Comparison of ENCODE assay signal across 8 cellular contexts in genomic region chr15:70569139-70569717, GRCh38.
A peak's percentile ranks its signal among the peaks of the same experiment; 100 is the strongest.
DNase-seq lines count a peak whose midpoint lies in the region; ATAC-seq and TF ChIP-seq lines count a peak whose summit lies in the region.

No MANE protein-coding gene starts in this region.

- no peaks in the 10 kb centered on the region for H3K36me3 ChIP-seq in CD8-positive, alpha-beta memory T cell (ENCODE audit: insufficient read depth, low read length)

- CTCF ChIA-PET in WTC11 (lab: Charles Lee), result interaction anchor here (0.6 to 3.2 kb wide), 31 partner anchors 8 to 1067 kb away, joined by 3 to 48 read pairs (median 4); partner anchors contain the start of gene UACA
- CTCF ChIA-PET in CD8-positive, alpha-beta memory T cell (lab: Charles Lee), result interaction anchor here (0.8 kb wide), 1 partner anchor 41 kb away, joined by 3 read pairs; no protein-coding TSS in a partner anchor

- H3K36me3 Mint-ChIP-seq in WTC11, result peaks cover 4% of the 10 kb centered on the region
- no peaks in the 10 kb centered on the region for H3K36me3 Mint-ChIP-seq in type B pancreatic cell
- peaks cover 0 to 2% (median 2%) of the 10 kb centered on the region in 3 donors for H3K36me3 Mint-ChIP-seq in CD8-positive, alpha-beta memory T cell

- 35% methylated on average over 3 of the region's 3 CpGs for WGBS in right cardiac atrium

- no peaks in the 10 kb centered on the region for H3K27me3 ChIP-seq in right cardiac atrium (ENCODE audit: control insufficient read depth, insufficient read depth)
- no peaks in the 10 kb centered on the region for H3K27me3 ChIP-seq in CD8-positive, alpha-beta memory T cell (ENCODE audit: insufficient read depth, low read length, poor library complexity, severe bottlenecking)

- peak; percentile 82 for TF ChIP-seq CTCF in AG09309 (IDR thresholded peaks at IDR 0.05; ENCODE audit: control insufficient read depth, insufficient read depth, low read depth, low read length, missing control alignments)
- no peak for TF ChIP-seq CTCF in WTC11 (IDR thresholded peaks at IDR 0.05)
- peak; percentile 51 for TF ChIP-seq CTCF in type B pancreatic cell (conservative IDR thresholded peaks at IDR 0.05)

- H3K27ac ChIP-seq in right cardiac atrium (ENCODE audit: low read length), result no peak overlapping the region
- no peak overlapping the region for H3K27ac ChIP-seq in CD8-positive, alpha-beta memory T cell (ENCODE audit: low read depth, low read length)

- H3K4me3 Mint-ChIP-seq in WTC11 (no peak overlapping the region), type B pancreatic cell (no peak overlapping the region)
- H3K4me3 Mint-ChIP-seq in CD8-positive, alpha-beta memory T cell, result no peak overlapping the region

- DNase-seq in AG09309 (ENCODE audit: low read depth) (peak; percentile 89), HT-29 (ENCODE audit: low spot score) (peak; percentile 94), WTC11 (ENCODE audit: low spot score) (no peak), right cardiac atrium (no peak), type B pancreatic cell (ENCODE audit: extremely low spot score, unreplicated experiment) (no peak)
- no peak for DNase-seq in CD8-positive, alpha-beta memory T cell

- H3K4me3 ChIP-seq in AG09309 (ENCODE audit: control insufficient read depth, low read depth, low read length), result no peak overlapping the region
- H3K4me3 ChIP-seq in right cardiac atrium (ENCODE audit: low read length), result no peak overlapping the region
- no peak overlapping the region for H3K4me3 ChIP-seq in CD8-positive, alpha-beta memory T cell (ENCODE audit: low read length)

- H3K27me3 Mint-ChIP-seq in WTC11 (ENCODE audit: low read depth) (no peaks in the 10 kb centered on the region), type B pancreatic cell (peaks cover 3% of the 10 kb centered on the region)
- H3K27me3 Mint-ChIP-seq in CD8-positive, alpha-beta memory T cell, result peaks cover 3 to 12% of the 10 kb centered on the region in 2 donors

- POLR2A ChIA-PET in WTC11 (lab: Charles Lee), result interaction anchor here (0.6 kb wide), 1 partner anchor 203 kb away, joined by 3 read pairs; no protein-coding TSS in a partner anchor
- POLR2A ChIA-PET in CD8-positive, alpha-beta memory T cell (lab: Charles Lee), result no interaction called here

- peak; percentile 71 for ATAC-seq in WTC11
- peak; percentile 83 to 84 for ATAC-seq in right cardiac atrium
- no peak for ATAC-seq in HG02840 (IDR thresholded peaks at IDR 0.05; ENCODE audit: low FRiP score, unreplicated experiment)
- ATAC-seq in activated CD4-positive, CD25-positive, alpha-beta regulatory T cell treated with anti-CD3 and anti-CD28 coated beads, Interleukin-2, amount 50 U/mL, for 24 hours, result no peak

- no peak overlapping the region for H3K27ac Mint-ChIP-seq in WTC11
- no peak overlapping the region for H3K27ac Mint-ChIP-seq in type B pancreatic cell
- no peak overlapping the region for H3K27ac Mint-ChIP-seq in CD8-positive, alpha-beta memory T cell

- no peaks in the 10 kb centered on the region for H3K9me3 ChIP-seq in right cardiac atrium (ENCODE audit: control insufficient read depth, low read length)
- H3K9me3 ChIP-seq in CD8-positive, alpha-beta memory T cell (ENCODE audit: low read length), result no peaks in the 10 kb centered on the region

- H3K4me1 Mint-ChIP-seq in WTC11, result peaks cover 6% of the 10 kb centered on the region
- H3K4me1 Mint-ChIP-seq in type B pancreatic cell (ENCODE audit: unreplicated experiment), result peaks cover 32% of the 10 kb centered on the region
- no peaks in the 10 kb centered on the region for H3K4me1 Mint-ChIP-seq in CD8-positive, alpha-beta memory T cell

- H3K9me3 Mint-ChIP-seq in WTC11 (peaks cover 4% of the 10 kb centered on the region), type B pancreatic cell (peaks cover 3% of the 10 kb centered on the region)
- H3K9me3 Mint-ChIP-seq in CD8-positive, alpha-beta memory T cell, result peaks cover 0 to 2% (median 0%) of the 10 kb centered on the region in 5 donors

- intact Hi-C loops in right cardiac atrium (cut with DNase I), result loop anchor here in 1 of 4 donors (5.0 kb wide), 1 partner anchor 243 kb away; no protein-coding TSS in a partner anchor

- no peaks in the 10 kb centered on the region for H3K4me1 ChIP-seq in right cardiac atrium (ENCODE audit: control insufficient read depth, insufficient read depth, low read length)
- H3K4me1 ChIP-seq in CD8-positive, alpha-beta memory T cell (ENCODE audit: insufficient read depth, low read length), result no peaks in the 10 kb centered on the region

TF ChIP-seq in WTC11, 78 proteins besides CTCF, POLR2A, EP300 and RAD21:
- no peak for TF ChIP-seq ZNF263 (CRISPR knock-in tag; IDR thresholded peaks at IDR 0.05; ENCODE audit: low read depth)
- TF ChIP-seq EMX1 (CRISPR knock-in tag; IDR thresholded peaks at IDR 0.05), result no peak
- TF ChIP-seq, protein P1, sequence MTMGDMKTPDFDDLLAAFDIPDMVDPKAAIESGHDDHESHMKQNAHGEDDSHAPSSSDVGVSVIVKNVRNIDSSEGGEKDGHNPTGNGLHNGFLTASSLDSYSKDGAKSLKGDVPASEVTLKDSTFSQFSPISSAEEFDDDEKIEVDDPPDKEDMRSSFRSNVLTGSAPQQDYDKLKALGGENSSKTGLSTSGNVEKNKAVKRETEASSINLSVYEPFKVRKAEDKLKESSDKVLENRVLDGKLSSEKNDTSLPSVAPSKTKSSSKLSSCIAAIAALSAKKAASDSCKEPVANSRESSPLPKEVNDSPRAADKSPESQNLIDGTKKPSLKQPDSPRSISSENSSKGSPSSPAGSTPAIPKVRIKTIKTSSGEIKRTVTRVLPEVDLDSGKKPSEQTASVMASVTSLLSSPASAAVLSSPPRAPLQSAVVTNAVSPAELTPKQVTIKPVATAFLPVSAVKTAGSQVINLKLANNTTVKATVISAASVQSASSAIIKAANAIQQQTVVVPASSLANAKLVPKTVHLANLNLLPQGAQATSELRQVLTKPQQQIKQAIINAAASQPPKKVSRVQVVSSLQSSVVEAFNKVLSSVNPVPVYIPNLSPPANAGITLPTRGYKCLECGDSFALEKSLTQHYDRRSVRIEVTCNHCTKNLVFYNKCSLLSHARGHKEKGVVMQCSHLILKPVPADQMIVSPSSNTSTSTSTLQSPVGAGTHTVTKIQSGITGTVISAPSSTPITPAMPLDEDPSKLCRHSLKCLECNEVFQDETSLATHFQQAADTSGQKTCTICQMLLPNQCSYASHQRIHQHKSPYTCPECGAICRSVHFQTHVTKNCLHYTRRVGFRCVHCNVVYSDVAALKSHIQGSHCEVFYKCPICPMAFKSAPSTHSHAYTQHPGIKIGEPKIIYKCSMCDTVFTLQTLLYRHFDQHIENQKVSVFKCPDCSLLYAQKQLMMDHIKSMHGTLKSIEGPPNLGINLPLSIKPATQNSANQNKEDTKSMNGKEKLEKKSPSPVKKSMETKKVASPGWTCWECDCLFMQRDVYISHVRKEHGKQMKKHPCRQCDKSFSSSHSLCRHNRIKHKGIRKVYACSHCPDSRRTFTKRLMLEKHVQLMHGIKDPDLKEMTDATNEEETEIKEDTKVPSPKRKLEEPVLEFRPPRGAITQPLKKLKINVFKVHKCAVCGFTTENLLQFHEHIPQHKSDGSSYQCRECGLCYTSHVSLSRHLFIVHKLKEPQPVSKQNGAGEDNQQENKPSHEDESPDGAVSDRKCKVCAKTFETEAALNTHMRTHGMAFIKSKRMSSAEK (CRISPR knock-in tag; IDR thresholded peaks at IDR 0.05; ENCODE audit: borderline replicate concordance), result no peak
- TF ChIP-seq, protein P2, sequence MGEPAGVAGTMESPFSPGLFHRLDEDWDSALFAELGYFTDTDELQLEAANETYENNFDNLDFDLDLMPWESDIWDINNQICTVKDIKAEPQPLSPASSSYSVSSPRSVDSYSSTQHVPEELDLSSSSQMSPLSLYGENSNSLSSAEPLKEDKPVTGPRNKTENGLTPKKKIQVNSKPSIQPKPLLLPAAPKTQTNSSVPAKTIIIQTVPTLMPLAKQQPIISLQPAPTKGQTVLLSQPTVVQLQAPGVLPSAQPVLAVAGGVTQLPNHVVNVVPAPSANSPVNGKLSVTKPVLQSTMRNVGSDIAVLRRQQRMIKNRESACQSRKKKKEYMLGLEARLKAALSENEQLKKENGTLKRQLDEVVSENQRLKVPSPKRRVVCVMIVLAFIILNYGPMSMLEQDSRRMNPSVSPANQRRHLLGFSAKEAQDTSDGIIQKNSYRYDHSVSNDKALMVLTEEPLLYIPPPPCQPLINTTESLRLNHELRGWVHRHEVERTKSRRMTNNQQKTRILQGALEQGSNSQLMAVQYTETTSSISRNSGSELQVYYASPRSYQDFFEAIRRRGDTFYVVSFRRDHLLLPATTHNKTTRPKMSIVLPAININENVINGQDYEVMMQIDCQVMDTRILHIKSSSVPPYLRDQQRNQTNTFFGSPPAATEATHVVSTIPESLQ (CRISPR knock-in tag; IDR thresholded peaks at IDR 0.05), result no peak
- TF ChIP-seq, protein P3, sequence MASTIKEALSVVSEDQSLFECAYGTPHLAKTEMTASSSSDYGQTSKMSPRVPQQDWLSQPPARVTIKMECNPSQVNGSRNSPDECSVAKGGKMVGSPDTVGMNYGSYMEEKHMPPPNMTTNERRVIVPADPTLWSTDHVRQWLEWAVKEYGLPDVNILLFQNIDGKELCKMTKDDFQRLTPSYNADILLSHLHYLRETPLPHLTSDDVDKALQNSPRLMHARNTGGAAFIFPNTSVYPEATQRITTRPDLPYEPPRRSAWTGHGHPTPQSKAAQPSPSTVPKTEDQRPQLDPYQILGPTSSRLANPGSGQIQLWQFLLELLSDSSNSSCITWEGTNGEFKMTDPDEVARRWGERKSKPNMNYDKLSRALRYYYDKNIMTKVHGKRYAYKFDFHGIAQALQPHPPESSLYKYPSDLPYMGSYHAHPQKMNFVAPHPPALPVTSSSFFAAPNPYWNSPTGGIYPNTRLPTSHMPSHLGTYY (CRISPR knock-in tag; IDR thresholded peaks at IDR 0.05), result no peak
- no peak for TF ChIP-seq FOXP1 (CRISPR knock-in tag; IDR thresholded peaks at IDR 0.05; ENCODE audit: borderline replicate concordance)
- no peak for TF ChIP-seq OVOL2 (CRISPR knock-in tag; IDR thresholded peaks at IDR 0.05; ENCODE audit: borderline replicate concordance)
- no peak for TF ChIP-seq JAZF1 (CRISPR knock-in tag; IDR thresholded peaks at IDR 0.05)
- no peak for TF ChIP-seq ZNF317 (CRISPR knock-in tag; IDR thresholded peaks at IDR 0.05; ENCODE audit: borderline replicate concordance, low read depth)
- TF ChIP-seq ELF4 (CRISPR knock-in tag; IDR thresholded peaks at IDR 0.05; ENCODE audit: low read depth), result no peak
- no peak for TF ChIP-seq ZNF671 (CRISPR knock-in tag; IDR thresholded peaks at IDR 0.05)
- no peak for TF ChIP-seq ZNF219 (CRISPR knock-in tag; IDR thresholded peaks at IDR 0.05; ENCODE audit: borderline replicate concordance)
- no peak for TF ChIP-seq PRRX2 (CRISPR knock-in tag; IDR thresholded peaks at IDR 0.05)
- TF ChIP-seq NFATC4 (CRISPR knock-in tag; IDR thresholded peaks at IDR 0.05), result no peak
- no peak for TF ChIP-seq SMAD3 (CRISPR knock-in tag; IDR thresholded peaks at IDR 0.05; ENCODE audit: borderline replicate concordance)
- TF ChIP-seq IRF2 (CRISPR knock-in tag; IDR thresholded peaks at IDR 0.05; ENCODE audit: borderline replicate concordance, low read depth), result no peak
- TF ChIP-seq NFE2L1 (CRISPR knock-in tag; IDR thresholded peaks at IDR 0.05), result no peak

Comparison
In these comparisons a context has a peak if more than half of its experiments do, and no peak if none do; other contexts are left out.
1. DNase-seq: peak in AG09309 (single experiment) and HT-29 (single experiment); none in WTC11 (single experiment), right cardiac atrium (0 of 3), type B pancreatic cell (single experiment) and CD8-positive, alpha-beta memory T cell (0 of 5).
2. ATAC-seq: peak in WTC11 (single experiment) and right cardiac atrium (2 of 2); none in HG02840 (single experiment) and activated CD4-positive, CD25-positive, alpha-beta regulatory T cell treated with anti-CD3 and anti-CD28 coated beads, Interleukin-2, amount 50 U/mL, for 24 hours (0 of 2).